29 cellular contexts compared by ENCODE assay signal in the genomic region with DNA sequence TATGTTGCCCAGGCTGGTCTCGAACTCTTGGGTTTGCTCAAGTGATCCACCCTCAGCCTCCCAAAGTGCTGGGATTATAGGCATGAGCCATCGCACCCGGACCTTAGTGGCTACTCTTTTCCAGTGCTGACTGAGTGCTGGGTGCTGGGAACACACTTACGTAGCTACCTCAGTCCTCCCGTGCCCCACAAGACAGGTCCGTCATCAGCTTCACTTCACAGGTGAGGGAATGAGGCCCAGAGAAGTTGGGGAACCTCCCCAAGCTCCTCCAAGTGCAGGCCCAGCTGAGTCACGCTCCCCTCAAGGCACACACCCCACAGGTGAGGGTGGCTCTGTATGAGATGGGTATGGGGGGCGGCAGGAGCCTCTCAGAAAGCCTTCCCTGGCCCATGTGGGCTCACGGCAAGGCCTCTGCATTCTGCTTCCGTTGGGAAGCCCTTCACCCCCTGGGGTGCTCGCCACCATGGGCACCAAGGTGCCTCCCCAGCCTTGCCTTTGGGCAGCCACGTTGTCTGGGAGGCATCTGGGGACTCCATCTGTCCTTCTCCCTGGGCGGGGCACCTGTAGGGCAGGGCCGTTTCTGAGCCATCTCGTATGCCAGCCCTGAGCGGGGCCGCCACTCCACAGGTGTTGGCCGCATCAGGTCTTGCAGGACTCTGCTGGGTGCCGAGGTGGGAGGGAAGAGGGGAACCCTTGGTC. TPM values are rescaled to one million over a fixed set of nuclear protein-coding genes. Genes with fewer than 3 reads are reported as not detected.
"Had no signal": no experiment of that assay in that cellular context is flagged by ENCODE, and none has a peak within 500 bp of the region (broad histone marks: within the 10 kb centered on the region; RNA-seq: fewer than 3 reads in every experiment).

No MANE protein-coding gene starts in this region.

- H3K4me1 Mint-ChIP-seq: immature natural killer cell, memory B cell had no signal

- H3K27me3 ChIP-seq: body of pancreas, gastrocnemius medialis, hepatocyte, pancreas, vagina had no signal

- DNase-seq: activated CD4-positive, alpha-beta T cell treated with anti-CD3 and anti-CD28 coated beads for 36 hours; activated CD4-positive, CD25-positive, alpha-beta regulatory T cell; activated CD8-positive, alpha-beta memory T cell treated with anti-CD3 and anti-CD28 coated beads, Interleukin-2, amount 10 ng/mL, durations not matched to agents 7 days and 5 days; activated CD8-positive, alpha-beta T cell treated with anti-CD3 and anti-CD28 coated beads, Interleukin-2, amount 10 ng/mL, durations not matched to agents 7 days and 5 days; activated naive CD4-positive, alpha-beta T cell treated with Interleukin-2 at 50 U/mL for 16 hours; activated T-cell treated with anti-CD3 and anti-CD28 coated beads, Interleukin-2, amount 50 U/mL, for 48 hours; body of pancreas; cerebellar nuclear complex; cortex of kidney; effector memory CD8-positive, alpha-beta T cell; erythroblast; gastrocnemius medialis; glutamatergic neuron; immature natural killer cell; midbrain; naive thymus-derived CD4-positive, alpha-beta T cell; nucleus accumbens; stimulated activated CD4-positive, alpha-beta T cell treated with anti-CD3 and anti-CD28 coated beads, Interleukin-12 subunit alpha, Interleukin-12 subunit beta, amount 100 ng/mL, for 4 hours; stimulated activated CD4-positive, alpha-beta T cell treated with anti-CD3 and anti-CD28 coated beads, Interleukin-4, amount 100 ng/mL, for 1 hour had no signal

- H3K9me3 Mint-ChIP-seq: activated T-helper 2 cell treated with anti-CD3 and anti-CD28 coated beads, Interferon-gamma antibody, Interleukin-2, Interleukin-4, amounts not matched to agents 10 μg/mL and 5 μg/mL and 100 μg/mL, durations not matched to agents 14 hours and 24 hours and 36 hours; effector memory CD8-positive, alpha-beta T cell; immature natural killer cell; stimulated activated naive CD8-positive, alpha-beta T cell treated with anti-CD3 and anti-CD28 coated beads, Interleukin-15, Interleukin-2, amounts not matched to agents 100 ng/mL and 50 ng/mL, for 24 hours; type B pancreatic cell had no signal

- ATAC-seq: activated CD4-positive, alpha-beta T cell treated with anti-CD3 and anti-CD28 coated beads for 36 hours; activated CD8-positive, alpha-beta memory T cell treated with anti-CD3 and anti-CD28 coated beads, Interleukin-2, amount 10 ng/mL, durations not matched to agents 7 days and 5 days; activated CD8-positive, alpha-beta T cell treated with anti-CD3 and anti-CD28 coated beads, Interleukin-2, amount 10 ng/mL, durations not matched to agents 7 days and 5 days; body of pancreas; effector memory CD8-positive, alpha-beta T cell; gastrocnemius medialis; left lobe of liver; naive thymus-derived CD4-positive, alpha-beta T cell; pancreas; psoas muscle had no signal

- H3K27me3 Mint-ChIP-seq: activated CD4-positive, alpha-beta T cell treated with anti-CD3 and anti-CD28 coated beads for 36 hours; activated CD8-positive, alpha-beta memory T cell treated with anti-CD3 and anti-CD28 coated beads, Interleukin-2, amount 10 ng/mL, durations not matched to agents 7 days and 5 days; activated naive CD8-positive, alpha-beta T cell; effector memory CD8-positive, alpha-beta T cell; memory B cell; naive thymus-derived CD4-positive, alpha-beta T cell; stimulated activated naive CD8-positive, alpha-beta T cell treated with anti-CD3 and anti-CD28 coated beads, Interleukin-15, Interleukin-2, amounts not matched to agents 100 ng/mL and 50 ng/mL, for 24 hours; type B pancreatic cell had no signal

- H3K27ac ChIP-seq: body of pancreas, gastrocnemius medialis, hepatocyte, pancreas, psoas muscle, vagina had no signal

- H3K4me1 ChIP-seq: body of pancreas, gastrocnemius medialis, pancreas, psoas muscle, vagina had no signal

- H3K27ac Mint-ChIP-seq: activated CD4-positive, alpha-beta T cell treated with anti-CD3 and anti-CD28 coated beads for 36 hours; activated CD8-positive, alpha-beta memory T cell treated with anti-CD3 and anti-CD28 coated beads, Interleukin-2, amount 10 ng/mL, durations not matched to agents 7 days and 5 days; activated T-helper 2 cell treated with anti-CD3 and anti-CD28 coated beads, Interferon-gamma antibody, Interleukin-2, Interleukin-4, amounts not matched to agents 10 μg/mL and 5 μg/mL and 100 μg/mL, durations not matched to agents 14 hours and 24 hours and 36 hours; immature natural killer cell; memory B cell; stimulated activated naive CD8-positive, alpha-beta T cell treated with anti-CD3 and anti-CD28 coated beads, Interleukin-15, Interleukin-2, amounts not matched to agents 100 ng/mL and 50 ng/mL, for 24 hours; type B pancreatic cell had no signal

- H3K4me2 ChIP-seq: hepatocyte had no signal

- H2AFZ ChIP-seq: hepatocyte had no signal

- FAIRE-seq: pancreas had no signal

- H3K9me3 ChIP-seq: body of pancreas, gastrocnemius medialis, pancreas, psoas muscle, vagina had no signal

- H3K4me3 ChIP-seq: body of pancreas, gastrocnemius medialis, hepatocyte, pancreas, psoas muscle, vagina had no signal

- H3K79me2 ChIP-seq: hepatocyte had no signal

- H3K4me3 Mint-ChIP-seq: activated CD4-positive, alpha-beta T cell treated with anti-CD3 and anti-CD28 coated beads for 36 hours; activated CD8-positive, alpha-beta memory T cell treated with anti-CD3 and anti-CD28 coated beads, Interleukin-2, amount 10 ng/mL, durations not matched to agents 7 days and 5 days; activated CD8-positive, alpha-beta T cell treated with anti-CD3 and anti-CD28 coated beads, Interleukin-2, amount 10 ng/mL, durations not matched to agents 7 days and 5 days; activated naive CD8-positive, alpha-beta T cell; effector memory CD8-positive, alpha-beta T cell; immature natural killer cell; memory B cell; naive thymus-derived CD4-positive, alpha-beta T cell; stimulated activated naive CD8-positive, alpha-beta T cell treated with anti-CD3 and anti-CD28 coated beads, Interleukin-15, Interleukin-2, amounts not matched to agents 100 ng/mL and 50 ng/mL, for 24 hours; type B pancreatic cell had no signal

RNA-seq across cellular contexts. Expression of a gene that starts 28.4 kb away (rescaled TPM):
- total RNA-seq: activated T-helper 2 cell treated with anti-CD3 and anti-CD28 coated beads, Interferon-gamma antibody, Interleukin-2, Interleukin-4, amounts not matched to agents 10 μg/mL and 5 μg/mL and 100 μg/mL, durations not matched to agents 14 hours and 24 hours and 36 hours had no signal
